8 cellular contexts compared by ENCODE assay signal in the genomic region with DNA sequence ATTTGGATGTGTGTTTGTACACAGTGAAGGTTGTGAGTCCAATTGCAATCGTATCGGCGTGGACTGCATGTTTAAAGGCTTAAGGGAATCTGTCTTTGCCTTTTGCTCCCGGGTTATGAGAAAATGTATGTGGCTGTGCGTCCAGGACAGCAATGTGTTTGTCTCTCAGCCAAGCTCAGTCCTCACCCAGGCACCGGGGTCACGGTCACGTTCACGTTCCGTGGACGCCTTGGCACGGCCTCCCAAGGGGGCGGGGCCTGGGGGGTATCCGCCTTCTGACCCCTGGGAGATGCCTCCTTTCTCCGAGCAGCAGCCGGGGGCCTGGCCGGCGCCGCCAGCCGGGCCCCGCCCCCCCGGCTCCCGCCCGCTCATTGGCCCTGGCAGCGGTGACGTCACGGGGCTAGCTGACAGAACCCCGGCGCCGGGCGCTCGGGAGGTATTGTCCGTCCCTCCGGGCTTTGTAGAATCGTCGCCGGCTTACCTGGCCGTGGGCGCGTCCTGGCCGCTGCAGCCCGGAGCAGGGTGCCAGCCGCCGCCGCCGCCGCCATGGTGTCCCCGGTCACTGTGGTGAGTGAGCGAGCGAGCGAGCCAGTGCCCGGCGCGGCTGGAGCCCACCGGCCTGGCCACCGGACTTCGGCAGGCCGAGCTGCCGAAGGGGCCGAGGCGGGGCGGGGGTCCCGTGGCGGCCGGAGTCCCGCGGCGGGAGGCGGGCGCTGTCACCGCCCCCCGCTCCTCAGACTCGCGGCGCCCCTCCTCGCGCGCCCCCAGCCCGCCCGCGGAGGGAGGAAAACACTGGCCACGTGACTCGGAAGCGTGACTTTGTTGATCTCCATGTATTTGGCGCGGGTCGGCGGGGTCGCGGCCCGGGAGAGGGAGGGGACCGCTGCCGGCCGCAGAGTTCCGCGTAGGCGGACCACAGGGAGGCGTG. TPM values are rescaled to one million over a fixed set of nuclear protein-coding genes. Genes with fewer than 3 reads are reported as not detected.
A peak's percentile ranks its signal among the peaks of the same experiment; 100 is the strongest.
DNase-seq lines count a peak whose midpoint lies in the region; ATAC-seq and TF ChIP-seq lines count a peak whose summit lies in the region.

A gene with protein sequence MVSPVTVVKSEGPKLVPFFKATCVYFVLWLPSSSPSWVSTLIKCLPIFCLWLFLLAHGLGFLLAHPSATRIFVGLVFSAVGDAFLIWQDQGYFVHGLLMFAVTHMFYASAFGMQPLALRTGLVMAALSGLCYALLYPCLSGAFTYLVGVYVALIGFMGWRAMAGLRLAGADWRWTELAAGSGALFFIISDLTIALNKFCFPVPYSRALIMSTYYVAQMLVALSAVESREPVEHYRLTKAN (plus strand): TSS at position 439 of the 928 bp plus-strand sequence. CDS start 108 bp downstream, at position 547.

- peaks cover 8% of the 10 kb centered on the region for H3K27me3 Mint-ChIP-seq in IgD-negative memory B cell

- ATAC-seq in GM21576 (IDR thresholded peaks at IDR 0.05; ENCODE audit: unreplicated experiment) (peak; percentile 85), Panc1 (peak; percentile 97)

- H3K4me3 Mint-ChIP-seq in IgD-negative memory B cell: peak within 1 kb of the TSS; percentile 81 to 91 (median 88)

- no TSS peak for BruUV-seq in Panc1 (replicated peaks; lab: Mats Ljungman, UMichigan)

- TF ChIP-seq EP300 in esophagus muscularis mucosa (IDR thresholded peaks at IDR 0.05): no peak

- DNase-seq in D341Med (ENCODE audit: low spot score) (peak; percentile 95), Panc1 (ENCODE audit: low read depth, low spot score) (no peak), activated T-helper 1 cell treated with Interleukin-2 at 50 U/mL for 16 hours (ENCODE audit: low read depth) (peak; percentile 87), esophagus muscularis mucosa (ENCODE audit: extremely low spot score) (peak; percentile 98)
- DNase-seq in stimulated activated CD8-positive, alpha-beta memory T cell treated with anti-CD3 and anti-CD28 coated beads, Interleukin-7, amount 100 ng/mL, for 1 hour (ENCODE audit: low read depth in 2 of 2): peak; percentile 76 to 79

- peaks cover 1% of the 10 kb centered on the region for H3K36me3 Mint-ChIP-seq in IgD-negative memory B cell

- intact Hi-C loops in Panc1 (cut with micrococcal nuclease; ENCODE audit: unreplicated experiment) (no loop called here), esophagus muscularis mucosa (cut with DNase I) (loop anchor here (5.0 kb wide), 1 partner anchor 61 kb away; no protein-coding TSS in a partner anchor)

- H3K36me3 ChIP-seq in Panc1 (ENCODE audit: control insufficient read depth, insufficient read depth, low read length) (no peaks in the 10 kb centered on the region), esophagus muscularis mucosa (peaks cover 5 to 19% (median 17%) of the 10 kb centered on the region in 4 donors), muscle layer of duodenum (ENCODE audit: control insufficient read depth in 1 of 2, insufficient read depth in 2 of 2, low read length in 2 of 2) (peaks cover 3 to 10% of the 10 kb centered on the region in 2 donors)

- 2% methylated on average over 22 of the region's 98 CpGs for WGBS in esophagus muscularis mucosa

- H3K4me1 Mint-ChIP-seq in IgD-negative memory B cell: peaks cover 0 to 15% (median 13%) of the 10 kb centered on the region in 3 donors

- H3K27me3 ChIP-seq in Panc1 (ENCODE audit: control insufficient read depth, insufficient read depth, low read length): peaks cover 8% of the 10 kb centered on the region
- no peaks in the 10 kb centered on the region for H3K27me3 ChIP-seq in esophagus muscularis mucosa
- H3K27me3 ChIP-seq in muscle layer of duodenum (ENCODE audit: low read depth, low read length): no peaks in the 10 kb centered on the region

- no peaks in the 10 kb centered on the region for H3K9me3 ChIP-seq in Panc1 (ENCODE audit: control insufficient read depth, insufficient read depth, low read depth, low read length)
- H3K9me3 ChIP-seq in esophagus muscularis mucosa: no peaks in the 10 kb centered on the region
- H3K9me3 ChIP-seq in muscle layer of duodenum (ENCODE audit: control insufficient read depth in 1 of 2, low read length in 2 of 2): no peaks in the 10 kb centered on the region

- H3K27ac Mint-ChIP-seq in IgD-negative memory B cell: peak within 1 kb of the TSS in 2 of 3 donors; percentile 27 to 41

- peak; percentile 29 for TF ChIP-seq POLR2A in esophagus muscularis mucosa (IDR thresholded peaks at IDR 0.05; ENCODE audit: low read depth)

- peak within 1 kb of the TSS; percentile 59 to 69 for H3K4me3 ChIP-seq in Panc1 (ENCODE audit: low read depth in 2 of 2, low read length in 2 of 2)
- H3K4me3 ChIP-seq in esophagus muscularis mucosa: peak within 1 kb of the TSS; percentile 90 to 98 (median 95)
- H3K4me3 ChIP-seq in muscle layer of duodenum (ENCODE audit: low read depth in 1 of 2, low read length in 2 of 2): peak within 1 kb of the TSS; percentile 56 to 74

- no peak within 1 kb of the TSS for H3K27ac ChIP-seq in Panc1 (ENCODE audit: low read length)
- H3K27ac ChIP-seq in esophagus muscularis mucosa (replicated peaks in 1 of 4): peak within 1 kb of the TSS; percentile 85 to 88 (median 86)
- no peak within 1 kb of the TSS for H3K27ac ChIP-seq in muscle layer of duodenum (ENCODE audit: low read length)

- in situ Hi-C loops in Panc1 (cut with HindIII; ENCODE audit: low pct_unique_long_range_greater_than_20kb, low sequenced_read_pairs): no loop called here

- no peaks in the 10 kb centered on the region; the same call in 1 of the 2 replicates for H3K4me1 ChIP-seq in Panc1 (ENCODE audit: control insufficient read depth, insufficient read depth, low read length)
- H3K4me1 ChIP-seq in esophagus muscularis mucosa: peaks cover 17 to 29% (median 23%) of the 10 kb centered on the region in 4 donors
- H3K4me1 ChIP-seq in muscle layer of duodenum (ENCODE audit: control insufficient read depth in 1 of 2, insufficient read depth in 2 of 2, low read length in 2 of 2): peaks cover 5 to 21% of the 10 kb centered on the region in 2 donors

- POLR2A ChIA-PET in Panc1 (lab: Charles Lee): interaction anchor here (0.6 kb wide), 1 partner anchor 443 kb away, joined by 5 read pairs; no protein-coding TSS in a partner anchor

- CTCF ChIA-PET in Panc1 (lab: Charles Lee): interaction anchor here (0.6 to 0.7 kb wide), 3 partner anchors 72 to 292 kb away, joined by 4 read pairs; no protein-coding TSS in a partner anchor

- H3K9me3 Mint-ChIP-seq in IgD-negative memory B cell: no peaks in the 10 kb centered on the region

- no peak for TF ChIP-seq CTCF in Panc1 (IDR thresholded peaks at IDR 0.05)
- no peak for TF ChIP-seq CTCF in esophagus muscularis mucosa (IDR thresholded peaks at IDR 0.05)

RNA-seq across cellular contexts. Expression of the gene that starts here (rescaled TPM):
- 0.56 TPM for polyA plus RNA-seq in IgD-negative memory B cell
- total RNA-seq in Panc1 (2021; ENCODE audit: unreplicated experiment) (0.31 TPM), esophagus muscularis mucosa (1 to 10 TPM; 2.5 to 5.5 (median 4.2) TPM)
- 0.13 TPM for polyA plus RNA-seq in Panc1 (2012; ENCODE audit: insufficient read length)

Comparison
In these comparisons a context has a peak if more than half of its experiments do, and no peak if none do; other contexts are left out.
1. Peak in ATAC-seq and H3K4me3 ChIP-seq in Panc1; RNA of the gene not detected or under 1 TPM.
2. H3K27ac ChIP-seq: peak in esophagus muscularis mucosa (4 of 4); none in Panc1 (single experiment) and muscle layer of duodenum (single experiment).
3. Peak in every context shown above with its lines, with median percentiles within 50 percentile points of each other: H3K4me3 ChIP-seq.